In genomic region chr20:5529331-5530142, GRCh38 we compare ENCODE assay signal across 8 cellular contexts.
DNase-seq lines count a peak whose midpoint lies in the region; ATAC-seq and TF ChIP-seq lines count a peak whose summit lies in the region.

No MANE protein-coding gene starts in this region.

- H3K27ac ChIP-seq in ovary = no peak overlapping the region
- H3K27ac ChIP-seq in thoracic aorta = no peak overlapping the region

- no peak for ATAC-seq in thoracic aorta (ENCODE audit: insufficient number of reproducible peaks, low FRiP score, low read depth)

- intact Hi-C loops in ovary (cut with DNase I) = loop anchor here (2.0 to 10.0 kb wide), 5 partner anchors 255 to 548 kb away; no protein-coding TSS in a partner anchor

- DNase-seq in GDM1 (lab: John Stamatoyannopoulos, UW) (peak; percentile 70), HFF-Myc (ENCODE audit: extremely low read depth, low read depth) (peak; percentile 36), NCI-H1048 (lab: John Stamatoyannopoulos, UW) (peak; percentile 50), SK-MEL-5 (ENCODE audit: low read depth, low spot score) (peak; percentile 88), germinal center (ENCODE audit: low spot score) (peak; percentile 75), ovary (peak; percentile 77 to 88 (median 84)), thoracic aorta (ENCODE audit: low spot score) (peak; percentile 47)
- peak; percentile 76 for DNase-seq in activated gamma-delta T cell treated with anti-CD3 and anti-CD28 coated beads, Interleukin-2, amount 50 U/mL, for 16 hours (ENCODE audit: low read depth)

- no peak for TF ChIP-seq EP300 in ovary (IDR thresholded peaks at IDR 0.05)

- no peak for TF ChIP-seq POLR2A in ovary (IDR thresholded peaks at IDR 0.05)

- in situ Hi-C loops in SK-MEL-5 (cut with HindIII; ENCODE audit: low pct_unique_long_range_greater_than_20kb, low sequenced_read_pairs) = no loop called here

- TF ChIP-seq CTCF in HFF-Myc (IDR thresholded peaks at IDR 0.05; ENCODE audit: low read depth, low read length, missing control alignments) (peak; percentile 95), ovary (IDR thresholded peaks at IDR 0.05) (peak; percentile 48 to 67 (median 62)), thoracic aorta (IDR thresholded peaks at IDR 0.05) (peak; percentile 60)

- H3K4me3 ChIP-seq in HFF-Myc (replicated peaks; ENCODE audit: low read depth, low read length) = no peak overlapping the region
- no peak overlapping the region for H3K4me3 ChIP-seq in ovary
- peak overlapping the region; percentile 6 for H3K4me3 ChIP-seq in thoracic aorta

- no peaks in the 10 kb centered on the region for H3K9me3 ChIP-seq in ovary
- H3K9me3 ChIP-seq in thoracic aorta = no peaks in the 10 kb centered on the region

- no peaks in the 10 kb centered on the region for H3K36me3 ChIP-seq in ovary
- H3K36me3 ChIP-seq in thoracic aorta = no peaks in the 10 kb centered on the region

- no peaks in the 10 kb centered on the region for H3K4me1 ChIP-seq in ovary (ENCODE audit: insufficient read depth)
- H3K4me1 ChIP-seq in thoracic aorta (ENCODE audit: control insufficient read depth in 1 of 2, low read depth in 2 of 2) = peaks cover 0 to 7% of the 10 kb centered on the region in 2 donors

- WGBS in ovary, 3 donors = 26 to 33% (median 30%) methylated on average over 27 of the region's 27 CpGs

- H3K27me3 ChIP-seq in ovary (no peaks in the 10 kb centered on the region), thoracic aorta (replicated peaks; ENCODE audit: insufficient read depth) (no peaks in the 10 kb centered on the region)

Comparison
In these comparisons a context has a peak if more than half of its experiments do, and no peak if none do; other contexts are left out.
1. DNase-seq: peak in every context shown above with its lines; median percentile 88 in SK-MEL-5; 84 in ovary; 76 in activated gamma-delta T cell treated with anti-CD3 and anti-CD28 coated beads, Interleukin-2, amount 50 U/mL, for 16 hours; 75 in germinal center; 70 in GDM1; 50 in NCI-H1048; 47 in thoracic aorta; 36 in HFF-Myc.